ENCODE assay signal across 8 cellular contexts in the genomic region with DNA sequence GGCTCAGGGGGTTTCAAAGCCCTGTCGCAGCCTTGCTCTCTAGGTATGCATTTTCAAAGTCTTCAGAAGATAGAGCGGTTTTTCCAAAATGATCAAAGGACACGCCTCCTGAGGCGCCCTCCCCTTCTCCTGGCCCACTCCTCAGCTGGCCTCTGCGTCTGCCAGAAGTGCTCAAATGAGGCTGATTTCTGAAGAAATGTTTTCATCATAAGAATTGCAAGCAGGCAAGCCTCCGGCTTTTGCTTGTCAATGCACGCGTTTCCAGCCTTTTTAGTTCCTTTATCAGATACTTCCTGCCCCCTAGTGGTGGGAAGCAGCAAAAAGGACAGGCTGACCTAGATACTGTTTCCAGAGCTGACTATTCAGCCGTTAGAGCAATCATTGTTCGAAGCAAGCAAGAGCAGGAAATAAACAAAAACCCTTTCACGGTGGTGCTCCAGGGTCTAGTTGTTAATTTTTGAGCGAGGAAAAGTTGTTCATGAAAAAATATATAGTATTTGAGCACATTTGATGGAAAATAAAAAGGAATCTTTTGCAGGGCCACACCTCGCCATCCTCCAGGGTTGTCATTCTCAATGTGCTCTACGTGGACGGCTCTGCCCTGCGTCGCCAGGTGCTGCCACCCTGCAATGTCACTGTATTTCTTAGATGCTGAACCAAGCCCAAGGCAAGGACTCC.
DNase-seq lines count a peak whose midpoint lies in the region; ATAC-seq and TF ChIP-seq lines count a peak whose summit lies in the region.

No MANE protein-coding gene starts in this region.

- peaks cover 17 to 25% of the 10 kb centered on the region in 2 donors for H3K4me1 ChIP-seq in naive thymus-derived CD4-positive, alpha-beta T cell (ENCODE audit: control insufficient read depth in 2 of 2, insufficient read depth in 2 of 2, low read length in 2 of 2)

- ATAC-seq in GM21576 (IDR thresholded peaks at IDR 0.05; ENCODE audit: unreplicated experiment) = peak; percentile 98
- ATAC-seq in naive thymus-derived CD4-positive, alpha-beta T cell = peak; percentile 95
- ATAC-seq in stimulated activated effector memory CD8-positive, alpha-beta T cell treated with anti-CD3 and anti-CD28 coated beads, Interleukin-12 subunit alpha, Interleukin-12 subunit beta, amount 100 ng/mL, for 72 hours = peak; percentile 97

- peak overlapping the region; percentile 22 for H3K4me3 ChIP-seq in naive thymus-derived CD4-positive, alpha-beta T cell (ENCODE audit: low read length)

- no peaks in the 10 kb centered on the region for H3K27me3 Mint-ChIP-seq in naive thymus-derived CD4-positive, alpha-beta T cell

- H3K27ac Mint-ChIP-seq in naive thymus-derived CD4-positive, alpha-beta T cell = peak overlapping the region; percentile 73 to 93 (median 86)
- H3K27ac Mint-ChIP-seq in stimulated activated effector memory CD8-positive, alpha-beta T cell treated with anti-CD3 and anti-CD28 coated beads, Interleukin-12 subunit alpha, Interleukin-12 subunit beta, amount 100 ng/mL, for 72 hours = peak overlapping the region; percentile 84

- H3K27ac ChIP-seq in naive thymus-derived CD4-positive, alpha-beta T cell (ENCODE audit: low read depth, low read length) = no peak overlapping the region

- H3K4me1 Mint-ChIP-seq in naive thymus-derived CD4-positive, alpha-beta T cell = peaks cover 17 to 51% (median 37%) of the 10 kb centered on the region in 7 donors
- H3K4me1 Mint-ChIP-seq in stimulated activated effector memory CD8-positive, alpha-beta T cell treated with anti-CD3 and anti-CD28 coated beads, Interleukin-12 subunit alpha, Interleukin-12 subunit beta, amount 100 ng/mL, for 72 hours = peaks cover 29% of the 10 kb centered on the region

- peaks cover 9 to 30% (median 11%) of the 10 kb centered on the region in 5 donors for H3K36me3 Mint-ChIP-seq in naive thymus-derived CD4-positive, alpha-beta T cell
- no peaks in the 10 kb centered on the region for H3K36me3 Mint-ChIP-seq in stimulated activated effector memory CD8-positive, alpha-beta T cell treated with anti-CD3 and anti-CD28 coated beads, Interleukin-12 subunit alpha, Interleukin-12 subunit beta, amount 100 ng/mL, for 72 hours

- H3K36me3 ChIP-seq in naive thymus-derived CD4-positive, alpha-beta T cell (ENCODE audit: control insufficient read depth in 2 of 3, insufficient read depth in 3 of 3, low read length in 3 of 3) = no peaks in the 10 kb centered on the region

- H3K9me3 ChIP-seq in naive thymus-derived CD4-positive, alpha-beta T cell (ENCODE audit: control insufficient read depth in 2 of 3, low read length in 3 of 3) = peaks cover 0 to 8% (median 0%) of the 10 kb centered on the region in 3 experiments

- DNase-seq in DMS153 treated with DMSO at 0.1 percent for 48 hours (lab: John Stamatoyannopoulos, UW; ENCODE audit: unreplicated experiment) (peak; percentile 80), KBM-7 (peak; percentile 91), OCI-M2 (lab: John Stamatoyannopoulos, UW; ENCODE audit: unreplicated experiment) (peak; percentile 76), activated T-cell treated with anti-CD3 and anti-CD28 coated beads for 48 hours (ENCODE audit: low read depth) (peak; percentile 68), erythroblast (lab: John Stamatoyannopoulos, UW) (peak; percentile 82)
- DNase-seq in naive thymus-derived CD4-positive, alpha-beta T cell = peak; percentile 45 to 90 (median 86)
- peak; percentile 63 to 86 for DNase-seq in stimulated activated effector memory CD8-positive, alpha-beta T cell treated with anti-CD3 and anti-CD28 coated beads, Interleukin-12 subunit alpha, Interleukin-12 subunit beta, amount 100 ng/mL, for 72 hours (ENCODE audit: low spot score in 2 of 2)

- intact Hi-C loops in naive thymus-derived CD4-positive, alpha-beta T cell (cut with micrococcal nuclease) = loop anchor here (1.0 to 10.0 kb wide), 19 partner anchors 24 to 1198 kb away; a partner anchor contains a TSS

- H3K27me3 ChIP-seq in naive thymus-derived CD4-positive, alpha-beta T cell (ENCODE audit: control insufficient read depth in 2 of 2, insufficient read depth in 2 of 2, low read length in 2 of 2) = no peaks in the 10 kb centered on the region

- H3K4me3 Mint-ChIP-seq in naive thymus-derived CD4-positive, alpha-beta T cell = peak overlapping the region; percentile 14 to 88 (median 68)
- peak overlapping the region; percentile 44 for H3K4me3 Mint-ChIP-seq in stimulated activated effector memory CD8-positive, alpha-beta T cell treated with anti-CD3 and anti-CD28 coated beads, Interleukin-12 subunit alpha, Interleukin-12 subunit beta, amount 100 ng/mL, for 72 hours

- no peak for TF ChIP-seq POLR2A in erythroblast (IDR thresholded peaks at IDR 0.05; ENCODE audit: low read length)

- H3K9me3 Mint-ChIP-seq in naive thymus-derived CD4-positive, alpha-beta T cell = peaks cover 0 to 24% (median 15%) of the 10 kb centered on the region in 11 donors
- peaks cover 2% of the 10 kb centered on the region for H3K9me3 Mint-ChIP-seq in stimulated activated effector memory CD8-positive, alpha-beta T cell treated with anti-CD3 and anti-CD28 coated beads, Interleukin-12 subunit alpha, Interleukin-12 subunit beta, amount 100 ng/mL, for 72 hours

- CTCF ChIA-PET in naive thymus-derived CD4-positive, alpha-beta T cell (lab: Charles Lee) = interaction anchor here (0.6 to 3.6 kb wide), 21 partner anchors 9 to 517 kb away, joined by 3 to 32 read pairs (median 5); a partner anchor contains a TSS

- POLR2A ChIA-PET in naive thymus-derived CD4-positive, alpha-beta T cell (lab: Charles Lee) = interaction anchor here (0.7 to 2.6 kb wide), 13 partner anchors 12 to 235 kb away, joined by 3 to 12 read pairs (median 5); a partner anchor contains a TSS

- in situ Hi-C loops in KBM-7 (cut with MboI; ENCODE audit: low pct_unique_long_range_greater_than_20kb, low sequenced_read_pairs) = no loop called here
